2 cellular contexts compared by ENCODE assay signal in the genomic region with DNA sequence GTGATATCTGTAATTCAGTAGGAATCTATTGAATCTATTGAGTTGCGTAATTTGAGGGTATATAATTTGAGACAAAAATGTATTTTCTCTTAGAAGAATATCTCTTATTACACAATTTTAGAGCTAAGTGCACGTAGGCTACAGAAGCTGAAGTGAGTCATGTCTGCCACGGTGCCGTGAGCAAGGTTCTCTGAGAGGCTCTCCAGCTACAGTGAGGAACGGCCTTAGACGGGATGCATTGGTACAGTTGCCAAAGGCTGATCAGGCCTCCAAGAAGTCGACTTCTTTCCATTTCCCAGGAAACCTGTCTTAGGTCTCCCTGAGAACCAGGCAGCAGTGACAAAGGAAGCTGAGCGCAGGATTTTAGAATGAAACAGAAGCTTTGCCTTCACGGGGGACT.
TF ChIP-seq lines count a peak whose summit lies in the region.

No MANE protein-coding gene starts in this region.

TF ChIP-seq in HepG2, 621 proteins besides CTCF, POLR2A, EP300 and RAD21:
- peak; percentile 17; the same call in 1 of the 2 replicates for TF ChIP-seq CEBPB (IDR thresholded peaks at IDR 0.05; ENCODE audit: borderline replicate concordance, low read depth, low read length)
- TF ChIP-seq KDM3A (CRISPR knock-in tag; IDR thresholded peaks at IDR 0.05; ENCODE audit: low read depth): no peak
TF ChIP-seq in HepG2: peak in this region for 1.

TF ChIP-seq in HEK293T, 16 proteins besides CTCF, POLR2A, EP300 and RAD21:
- TF ChIP-seq BHLHE40 (IDR thresholded peaks at IDR 0.05; ENCODE audit: borderline replicate concordance) (no peak), ZNF384 (IDR thresholded peaks at IDR 0.05) (no peak), SP1 (IDR thresholded peaks at IDR 0.05) (no peak), FOXA1 (IDR thresholded peaks at IDR 0.05) (no peak), FOXK2 (IDR thresholded peaks at IDR 0.05) (no peak), NFRKB (IDR thresholded peaks at IDR 0.05) (no peak), L3MBTL2 (conservative IDR thresholded peaks at IDR 0.05) (no peak), SUZ12 (IDR thresholded peaks at IDR 0.05) (no peak), HDGF (IDR thresholded peaks at IDR 0.05; ENCODE audit: borderline replicate concordance) (no peak), ARNT (IDR thresholded peaks at IDR 0.05) (no peak), LEF1 (IDR thresholded peaks at IDR 0.05; ENCODE audit: borderline replicate concordance) (no peak), CTBP1 (IDR thresholded peaks at IDR 0.05; ENCODE audit: borderline replicate concordance) (no peak), TARDBP (IDR thresholded peaks at IDR 0.05) (no peak), FOXM1 (IDR thresholded peaks at IDR 0.05; ENCODE audit: borderline replicate concordance) (no peak), ELF4 (IDR thresholded peaks at IDR 0.05) (no peak)
- TF ChIP-seq, protein P1, sequence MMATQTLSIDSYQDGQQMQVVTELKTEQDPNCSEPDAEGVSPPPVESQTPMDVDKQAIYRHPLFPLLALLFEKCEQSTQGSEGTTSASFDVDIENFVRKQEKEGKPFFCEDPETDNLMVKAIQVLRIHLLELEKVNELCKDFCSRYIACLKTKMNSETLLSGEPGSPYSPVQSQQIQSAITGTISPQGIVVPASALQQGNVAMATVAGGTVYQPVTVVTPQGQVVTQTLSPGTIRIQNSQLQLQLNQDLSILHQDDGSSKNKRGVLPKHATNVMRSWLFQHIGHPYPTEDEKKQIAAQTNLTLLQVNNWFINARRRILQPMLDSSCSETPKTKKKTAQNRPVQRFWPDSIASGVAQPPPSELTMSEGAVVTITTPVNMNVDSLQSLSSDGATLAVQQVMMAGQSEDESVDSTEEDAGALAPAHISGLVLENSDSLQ (IDR thresholded peaks at IDR 0.05): no peak
